8 cellular contexts compared by ENCODE assay signal in the genomic region with DNA sequence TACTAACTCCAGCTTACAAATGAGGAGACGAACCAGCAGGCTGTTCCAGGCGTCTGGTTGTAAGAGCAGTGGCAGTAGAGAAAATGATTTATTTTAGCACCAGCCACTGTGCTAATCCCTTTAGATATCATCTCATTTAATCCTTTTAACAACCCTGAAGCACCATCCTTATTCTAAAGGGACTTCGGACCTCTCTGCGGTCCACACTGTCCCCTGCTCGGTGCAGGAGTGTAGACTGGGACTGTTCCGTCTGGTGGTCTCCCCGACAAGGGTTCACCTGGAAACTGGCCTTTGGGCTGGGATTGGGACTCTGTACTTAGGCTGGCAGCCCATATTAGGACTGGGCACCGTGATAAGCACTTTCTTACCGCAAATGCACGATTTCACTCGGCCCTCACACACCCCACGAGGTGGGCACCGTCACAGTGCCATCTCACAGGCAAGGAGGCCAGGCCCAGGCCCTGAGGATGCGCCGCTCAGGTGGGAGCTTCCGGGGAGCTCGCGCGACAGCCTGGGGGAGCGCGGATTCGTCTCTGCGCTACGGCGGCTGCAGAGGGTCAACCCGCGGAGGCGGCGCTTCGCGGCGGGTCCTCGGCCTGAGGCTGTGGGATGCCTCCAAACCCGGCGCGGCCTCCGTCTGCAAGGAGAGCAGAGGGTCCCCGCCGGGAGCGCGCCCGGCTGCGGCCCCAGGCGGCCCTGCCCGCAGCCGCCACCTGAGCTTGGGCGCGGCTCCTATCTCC. TPM values are rescaled to one million over a fixed set of nuclear protein-coding genes. Genes with fewer than 3 reads are reported as not detected.
A peak's percentile ranks its signal among the peaks of the same experiment; 100 is the strongest.
DNase-seq lines count a peak whose midpoint lies in the region; ATAC-seq and TF ChIP-seq lines count a peak whose summit lies in the region.

No MANE protein-coding gene starts in this region.

- no peaks in the 10 kb centered on the region for H3K27me3 ChIP-seq in GM23338 (ENCODE audit: insufficient read depth)
- H3K27me3 ChIP-seq in SJSA1 (replicated peaks): no peaks in the 10 kb centered on the region
- H3K27me3 ChIP-seq in testis: no peaks in the 10 kb centered on the region

- H3K36me3 Mint-ChIP-seq in GM23338 (ENCODE audit: low read depth) (no peaks in the 10 kb centered on the region), glutamatergic neuron (ENCODE audit: unreplicated experiment) (no peaks in the 10 kb centered on the region)
- H3K36me3 Mint-ChIP-seq in activated naive CD4-positive, alpha-beta T cell treated with anti-CD3 and anti-CD28 coated beads for 36 hours (ENCODE audit: low read depth): peaks cover 2% of the 10 kb centered on the region

- no peaks in the 10 kb centered on the region for H3K79me2 ChIP-seq in GM23338 (replicated peaks; ENCODE audit: insufficient read depth)

- H3F3A ChIP-seq in GM23338 (replicated peaks; ENCODE audit: low read depth): no peaks in the 10 kb centered on the region

- H3K4me1 ChIP-seq in GM23338 (ENCODE audit: insufficient read depth) (no peaks in the 10 kb centered on the region; the same call in 1 of the 2 replicates), SJSA1 (replicated peaks) (peaks cover 13% of the 10 kb centered on the region), testis (peaks cover 20% of the 10 kb centered on the region)

- H3K4me3 ChIP-seq in GM23338: peak overlapping the region; percentile 82
- H3K4me3 ChIP-seq in LNCaP clone FGC (ENCODE audit: low read depth, low read length): peak overlapping the region; percentile 93
- H3K4me3 ChIP-seq in SJSA1: peak overlapping the region; percentile 56
- peak overlapping the region; percentile 77 to 79 for H3K4me3 ChIP-seq in testis

- peak overlapping the region; percentile 87 for H3K27ac Mint-ChIP-seq in GM23338
- peak overlapping the region; percentile 78 for H3K27ac Mint-ChIP-seq in activated naive CD4-positive, alpha-beta T cell treated with anti-CD3 and anti-CD28 coated beads for 36 hours
- peak overlapping the region; percentile 79 for H3K27ac Mint-ChIP-seq in glutamatergic neuron (ENCODE audit: unreplicated experiment)

- no peak overlapping the region for H3K27ac ChIP-seq in GM23338 (ENCODE audit: low read depth)
- no peak overlapping the region for H3K27ac ChIP-seq in SJSA1
- H3K27ac ChIP-seq in testis: peak overlapping the region; percentile 61 to 83

- peak; percentile 88 for ATAC-seq in GM23338
- ATAC-seq in omental fat pad (ENCODE audit: low FRiP score): peak; percentile 84

- TF ChIP-seq POLR2A in testis (IDR thresholded peaks at IDR 0.05): no peak

- H3K27me3 Mint-ChIP-seq in GM23338 (ENCODE audit: insufficient read depth, low read depth, poor library complexity) (no peaks in the 10 kb centered on the region), glutamatergic neuron (ENCODE audit: unreplicated experiment) (no peaks in the 10 kb centered on the region)
- no peaks in the 10 kb centered on the region for H3K27me3 Mint-ChIP-seq in activated naive CD4-positive, alpha-beta T cell treated with anti-CD3 and anti-CD28 coated beads for 36 hours (ENCODE audit: low read depth)

- no peaks in the 10 kb centered on the region for H4K20me1 ChIP-seq in GM23338 (replicated peaks; ENCODE audit: insufficient read depth)

- DNase-seq in ELF-1 (ENCODE audit: low read depth, low spot score) (peak; percentile 91), GM23338 (ENCODE audit: low spot score) (peak; percentile 90), LNCaP clone FGC (ENCODE audit: low read depth) (peak; percentile 45), SJSA1 (ENCODE audit: low read depth in 1 of 2, low spot score in 2 of 2) (peak; percentile 78 to 82), glutamatergic neuron (peak; percentile 97), omental fat pad (ENCODE audit: low spot score) (peak; percentile 75), testis (peak; percentile 86)
- DNase-seq in activated naive CD4-positive, alpha-beta T cell treated with anti-CD3 and anti-CD28 coated beads for 36 hours: peak; percentile 88

- peak overlapping the region; percentile 99 for H2AFZ ChIP-seq in GM23338

- no peaks in the 10 kb centered on the region for H3K36me3 ChIP-seq in GM23338 (ENCODE audit: insufficient read depth)
- no peaks in the 10 kb centered on the region for H3K36me3 ChIP-seq in SJSA1
- H3K36me3 ChIP-seq in testis (ENCODE audit: low read depth, missing control alignments): no peaks in the 10 kb centered on the region

- peak overlapping the region; percentile 91 for H3K4me3 Mint-ChIP-seq in GM23338
- peak overlapping the region; percentile 87 for H3K4me3 Mint-ChIP-seq in activated naive CD4-positive, alpha-beta T cell treated with anti-CD3 and anti-CD28 coated beads for 36 hours
- H3K4me3 Mint-ChIP-seq in glutamatergic neuron (ENCODE audit: unreplicated experiment): peak overlapping the region; percentile 92

- H3K9me2 ChIP-seq in GM23338 (ENCODE audit: insufficient read depth): no peaks in the 10 kb centered on the region

- H3K9me3 ChIP-seq in SJSA1 (replicated peaks): no peaks in the 10 kb centered on the region
- no peaks in the 10 kb centered on the region for H3K9me3 ChIP-seq in testis

- TF ChIP-seq CTCF in GM23338 (conservative IDR thresholded peaks at IDR 0.05; ENCODE audit: low read depth in 2 of 2) (no peak), LNCaP clone FGC (IDR thresholded peaks at IDR 0.05; ENCODE audit: control insufficient read depth, extremely low read depth, insufficient read depth) (no peak), glutamatergic neuron (IDR thresholded peaks at IDR 0.05; ENCODE audit: partially characterized antibody, unreplicated experiment) (no peak), omental fat pad (IDR thresholded peaks at IDR 0.05) (no peak), testis (IDR thresholded peaks at IDR 0.05) (peak in 1 of 3 experiments; percentile 18)

- intact Hi-C loops in activated naive CD4-positive, alpha-beta T cell treated with anti-CD3 and anti-CD28 coated beads for 36 hours (cut with micrococcal nuclease): loop anchor here (1.0 to 2.0 kb wide), 4 partner anchors 40 to 279 kb away; no protein-coding TSS in a partner anchor
- intact Hi-C loops in testis (cut with DNase I; ENCODE audit: low total_unique reads): no loop called here

- 0 to 1% methylated on average over 32 to 42 of the region's 48 CpGs for WGBS in testis, 2 donors

- H3K4me1 Mint-ChIP-seq in GM23338 (peaks cover 10% of the 10 kb centered on the region; the same call in 2 of the 3 replicates), glutamatergic neuron (ENCODE audit: low read depth, unreplicated experiment) (peaks cover 25% of the 10 kb centered on the region)
- peaks cover 32% of the 10 kb centered on the region for H3K4me1 Mint-ChIP-seq in activated naive CD4-positive, alpha-beta T cell treated with anti-CD3 and anti-CD28 coated beads for 36 hours (ENCODE audit: low read depth)

- peak overlapping the region; percentile 88 for H3K4me2 ChIP-seq in GM23338

- H3K9me3 Mint-ChIP-seq in GM23338 (no peaks in the 10 kb centered on the region), glutamatergic neuron (ENCODE audit: unreplicated experiment) (peaks cover 6% of the 10 kb centered on the region)
- no peaks in the 10 kb centered on the region for H3K9me3 Mint-ChIP-seq in activated naive CD4-positive, alpha-beta T cell treated with anti-CD3 and anti-CD28 coated beads for 36 hours

- CTCF ChIA-PET in activated naive CD4-positive, alpha-beta T cell treated with anti-CD3 and anti-CD28 coated beads for 36 hours (lab: Charles Lee): interaction anchor here (0.8 to 3.3 kb wide), 9 partner anchors 8 to 280 kb away, joined by 3 to 12 read pairs (median 4); no protein-coding TSS in a partner anchor

TF ChIP-seq in GM23338, 12 proteins besides CTCF, POLR2A, EP300 and RAD21:
- TF ChIP-seq POLR2AphosphoS5 (IDR thresholded peaks at IDR 0.05; ENCODE audit: low read depth) (peak; percentile 84), CREB1 (CRISPR knock-in tag; IDR thresholded peaks at IDR 0.05; ENCODE audit: low read depth) (peak; percentile 47; the same call in 1 of the 2 replicates), EZH2phosphoT487 (IDR thresholded peaks at IDR 0.05; ENCODE audit: unreplicated experiment) (no peak)
TF ChIP-seq in GM23338: peak in this region for 2.

RNA-seq across cellular contexts. Expression of a gene that starts 45.2 kb away (rescaled TPM):
- total RNA-seq in GM23338 (2014; rRNA removed; shearing (Covaris generic)): 174 and 202 TPM in 2 replicates
- polyA plus RNA-seq in GM23338 (2016; fragmentation: Nextera tagmentation; extraction: Ambion mirVana) (114 and 117 TPM in 2 replicates), testis (ENCODE audit: insufficient read depth, low read depth, low replicate concordance) (394 TPM)
- total RNA-seq in SJSA1 (2014; rRNA removed; shearing (Covaris generic)): 36.7 and 55.4 TPM in 2 replicates
- total RNA-seq in activated naive CD4-positive, alpha-beta T cell treated with anti-CD3 and anti-CD28 coated beads for 36 hours: 100 to 1,000 TPM; 360 to 370 TPM
- total RNA-seq in glutamatergic neuron (ENCODE audit: unreplicated experiment) (78.4 TPM), omental fat pad (100 to 1,000 TPM; 188 to 490 (median 254) TPM), testis (100 to 1,000 TPM; 444 to 561 TPM)

Comparison
In these comparisons a context has a peak if more than half of its experiments do, and no peak if none do; other contexts are left out.
1. DNase-seq: peak in every context shown above with its lines; median percentile 97 in glutamatergic neuron; 91 in ELF-1; 90 in GM23338; 88 in activated naive CD4-positive, alpha-beta T cell treated with anti-CD3 and anti-CD28 coated beads for 36 hours; 86 in testis; 80 in SJSA1; 75 in omental fat pad; 45 in LNCaP clone FGC.
2. H3K27ac ChIP-seq: peak in testis (2 of 2); none in GM23338 (single experiment) and SJSA1 (single experiment).
3. Peak in every context shown above with its lines, with median percentiles within 50 percentile points of each other: H3K4me3 ChIP-seq, H3K27ac Mint-ChIP-seq and H3K4me3 Mint-ChIP-seq.